7 cellular contexts compared by ENCODE assay signal in genomic region chr16:71542377-71542776, GRCh38. TPM values are rescaled to one million over a fixed set of nuclear protein-coding genes. Genes with fewer than 3 reads are reported as not detected.
A peak's percentile ranks its signal among the peaks of the same experiment; 100 is the strongest.
DNase-seq lines count a peak whose midpoint lies in the region; ATAC-seq and TF ChIP-seq lines count a peak whose summit lies in the region.

No MANE protein-coding gene starts in this region.

- intact Hi-C loops in activated T-helper 2 cell treated with anti-CD3 and anti-CD28 coated beads, Interferon-gamma antibody, Interleukin-2, Interleukin-4, amounts not matched to agents 10 μg/mL and 5 μg/mL and 100 μg/mL, durations not matched to agents 14 hours and 24 hours and 36 hours (cut with micrococcal nuclease), result no loop called here

- peaks cover 1% of the 10 kb centered on the region for H3K4me1 Mint-ChIP-seq in activated T-helper 2 cell treated with anti-CD3 and anti-CD28 coated beads, Interferon-gamma antibody, Interleukin-2, Interleukin-4, amounts not matched to agents 10 μg/mL and 5 μg/mL and 100 μg/mL, durations not matched to agents 14 hours and 24 hours and 36 hours (ENCODE audit: low read depth)

- no peak overlapping the region for H3K4me3 Mint-ChIP-seq in activated T-helper 2 cell treated with anti-CD3 and anti-CD28 coated beads, Interferon-gamma antibody, Interleukin-2, Interleukin-4, amounts not matched to agents 10 μg/mL and 5 μg/mL and 100 μg/mL, durations not matched to agents 14 hours and 24 hours and 36 hours (ENCODE audit: low read depth)

- H3K36me3 ChIP-seq in RWPE2 (ENCODE audit: low read depth), result no peaks in the 10 kb centered on the region

- H3K36me3 Mint-ChIP-seq in activated T-helper 2 cell treated with anti-CD3 and anti-CD28 coated beads, Interferon-gamma antibody, Interleukin-2, Interleukin-4, amounts not matched to agents 10 μg/mL and 5 μg/mL and 100 μg/mL, durations not matched to agents 14 hours and 24 hours and 36 hours (ENCODE audit: low read depth), result no peaks in the 10 kb centered on the region

- no peak overlapping the region for H3K27ac Mint-ChIP-seq in activated T-helper 2 cell treated with anti-CD3 and anti-CD28 coated beads, Interferon-gamma antibody, Interleukin-2, Interleukin-4, amounts not matched to agents 10 μg/mL and 5 μg/mL and 100 μg/mL, durations not matched to agents 14 hours and 24 hours and 36 hours

- peaks cover 2% of the 10 kb centered on the region for H3K27me3 Mint-ChIP-seq in activated T-helper 2 cell treated with anti-CD3 and anti-CD28 coated beads, Interferon-gamma antibody, Interleukin-2, Interleukin-4, amounts not matched to agents 10 μg/mL and 5 μg/mL and 100 μg/mL, durations not matched to agents 14 hours and 24 hours and 36 hours (ENCODE audit: low read depth)

- H3K9me3 ChIP-seq in RWPE2 (ENCODE audit: severe bottlenecking), result no peaks in the 10 kb centered on the region

- DNase-seq in RWPE2 (ENCODE audit: low spot score), result no peak
- DNase-seq in activated T-helper 2 cell treated with anti-CD3 and anti-CD28 coated beads, Interferon-gamma antibody, Interleukin-2, Interleukin-4, amounts not matched to agents 10 μg/mL and 5 μg/mL and 100 μg/mL, durations not matched to agents 14 hours and 24 hours and 36 hours (ENCODE audit: low spot score), result peak; percentile 40
- DNase-seq in iPS-NIHi11 (ENCODE audit: low spot score), result peak; percentile 83
- peak; percentile 32 to 61 (median 48) for DNase-seq in stimulated activated CD4-positive, alpha-beta T cell treated with anti-CD3 and anti-CD28 coated beads, TNF-alpha, amount 100 ng/mL, for 48 hours (ENCODE audit: low read depth in 3 of 3)

- TF ChIP-seq CTCF in GM12872 (IDR thresholded peaks at IDR 0.05; ENCODE audit: insufficient read depth, low read depth, low read length) (peak; percentile 89), RWPE2 (IDR thresholded peaks at IDR 0.05; ENCODE audit: poor library complexity, severe bottlenecking) (peak; percentile 52)

- no peak overlapping the region for H3K4me3 ChIP-seq in RWPE2 (ENCODE audit: severe bottlenecking)

- H3K4me1 ChIP-seq in RWPE2 (ENCODE audit: insufficient read depth, poor library complexity, severe bottlenecking), result no peaks in the 10 kb centered on the region

- no peaks in the 10 kb centered on the region for H3K9me3 Mint-ChIP-seq in activated T-helper 2 cell treated with anti-CD3 and anti-CD28 coated beads, Interferon-gamma antibody, Interleukin-2, Interleukin-4, amounts not matched to agents 10 μg/mL and 5 μg/mL and 100 μg/mL, durations not matched to agents 14 hours and 24 hours and 36 hours

- peak; percentile 83 for ATAC-seq in HG02798 (IDR thresholded peaks at IDR 0.05; ENCODE audit: poor library complexity, unreplicated experiment)
- ATAC-seq in RWPE2 (ENCODE audit: low read depth), result peak; percentile 44; the same call in 2 of the 3 replicates
- no peak for ATAC-seq in GM21528 (IDR thresholded peaks at IDR 0.05; ENCODE audit: low FRiP score, unreplicated experiment)

- peaks cover 3% of the 10 kb centered on the region for H3K27me3 ChIP-seq in RWPE2 (ENCODE audit: insufficient read depth, poor library complexity, severe bottlenecking)

- no peak overlapping the region for H3K27ac ChIP-seq in RWPE2 (ENCODE audit: poor library complexity, severe bottlenecking)

RNA-seq across cellular contexts. Expression of gene CHST4, which starts 16.2 kb away (rescaled TPM):
- 0.09 TPM in 1 of 2 replicates, not detected in the other for total RNA-seq in activated T-helper 2 cell treated with anti-CD3 and anti-CD28 coated beads, Interferon-gamma antibody, Interleukin-2, Interleukin-4, amounts not matched to agents 10 μg/mL and 5 μg/mL and 100 μg/mL, durations not matched to agents 14 hours and 24 hours and 36 hours

RNA-seq across cellular contexts. Expression of gene TAT, which starts 34.5 kb away (rescaled TPM):
- not detected in 2 replicates for total RNA-seq in activated T-helper 2 cell treated with anti-CD3 and anti-CD28 coated beads, Interferon-gamma antibody, Interleukin-2, Interleukin-4, amounts not matched to agents 10 μg/mL and 5 μg/mL and 100 μg/mL, durations not matched to agents 14 hours and 24 hours and 36 hours

RNA-seq across cellular contexts. Expression of gene ZNF19, which starts 53.3 kb away (rescaled TPM):
- total RNA-seq in activated T-helper 2 cell treated with anti-CD3 and anti-CD28 coated beads, Interferon-gamma antibody, Interleukin-2, Interleukin-4, amounts not matched to agents 10 μg/mL and 5 μg/mL and 100 μg/mL, durations not matched to agents 14 hours and 24 hours and 36 hours, result 2.1 and 2.8 TPM in 2 replicates
